10 cellular contexts compared by ENCODE assay signal in genomic region chr9:96008502-96009222, GRCh38.
DNase-seq lines count a peak whose midpoint lies in the region; ATAC-seq and TF ChIP-seq lines count a peak whose summit lies in the region.
"Had no signal": no experiment of that assay in that cellular context is flagged by ENCODE, and none has a peak within 500 bp of the region (broad histone marks: within the 10 kb centered on the region; RNA-seq: fewer than 3 reads in every experiment).

No MANE protein-coding gene starts in this region.

- no peaks in the 10 kb centered on the region for H3K27me3 ChIP-seq in Caco-2 (replicated peaks; ENCODE audit: control insufficient read depth, insufficient read depth, low read length)

- peaks cover 46% of the 10 kb centered on the region for H3K4me1 Mint-ChIP-seq in activated naive CD4-positive, alpha-beta T cell treated with anti-CD3 and anti-CD28 coated beads, Interleukin-2, amount 10 ng/mL, durations not matched to agents 7 days and 5 days
- H3K4me1 Mint-ChIP-seq in stimulated activated effector memory CD8-positive, alpha-beta T cell treated with anti-CD3 and anti-CD28 coated beads, Interleukin-12 subunit alpha, Interleukin-12 subunit beta, amount 100 ng/mL, for 72 hours: peaks cover 19% of the 10 kb centered on the region
- H3K4me1 Mint-ChIP-seq in Caco-2 (ENCODE audit: low read depth, unreplicated experiment): no peaks in the 10 kb centered on the region

- H3K27me3 Mint-ChIP-seq in activated naive CD4-positive, alpha-beta T cell treated with anti-CD3 and anti-CD28 coated beads, Interleukin-2, amount 10 ng/mL, durations not matched to agents 7 days and 5 days: no peaks in the 10 kb centered on the region
- H3K27me3 Mint-ChIP-seq in Caco-2 (ENCODE audit: insufficient read depth, unreplicated experiment): no peaks in the 10 kb centered on the region
- H3K27me3 Mint-ChIP-seq: naive B cell had no signal

- H3K9me3 ChIP-seq in Caco-2: no peaks in the 10 kb centered on the region

- ATAC-seq in stimulated activated effector memory CD8-positive, alpha-beta T cell treated with anti-CD3 and anti-CD28 coated beads, Interleukin-12 subunit alpha, Interleukin-12 subunit beta, amount 100 ng/mL, for 72 hours: peak; percentile 59
- ATAC-seq in GM18861 (IDR thresholded peaks at IDR 0.05; ENCODE audit: unreplicated experiment): no peak

- intact Hi-C loops in Caco-2 (cut with micrococcal nuclease; ENCODE audit: unreplicated experiment): no loop called here

- DNase-seq in activated naive CD4-positive, alpha-beta T cell treated with anti-CD3 and anti-CD28 coated beads, Interleukin-2, amount 10 ng/mL, durations not matched to agents 7 days and 5 days: no peak
- no peak for DNase-seq in activated naive CD4-positive, alpha-beta T cell (lab: John Stamatoyannopoulos, UW)
- DNase-seq in NCI-H2196 treated with DMSO at 0.1 percent for 48 hours (lab: John Stamatoyannopoulos, UW; ENCODE audit: unreplicated experiment) (peak; percentile 15), choroid plexus epithelial cell (ENCODE audit: low read depth) (peak; percentile 49), Caco-2 (no peak), SKM-1 treated with dmso at 0.1 percent for 144 hours (lab: John Stamatoyannopoulos, UW; ENCODE audit: unreplicated experiment) (no peak)
- peak in 1 of 2 donors; percentile 48 for DNase-seq in stimulated activated effector memory CD8-positive, alpha-beta T cell treated with anti-CD3 and anti-CD28 coated beads, Interleukin-12 subunit alpha, Interleukin-12 subunit beta, amount 100 ng/mL, for 72 hours (ENCODE audit: low spot score in 2 of 2)
- DNase-seq: naive B cell, NCI-H1092 treated with DMSO at 0.1 percent for 48 hours had no signal

- TF ChIP-seq CTCF in choroid plexus epithelial cell (conservative IDR thresholded peaks at IDR 0.05; ENCODE audit: low read depth, low read length) (peak; percentile 5), Caco-2 (IDR thresholded peaks at IDR 0.05; ENCODE audit: insufficient read depth in 1 of 2, low read depth in 1 of 2, low read length in 1 of 2, severe bottlenecking in 1 of 2, unreplicated experiment in 1 of 2) (no peak)

- H3K36me3 ChIP-seq in Caco-2 (ENCODE audit: control insufficient read depth, insufficient read depth, low read length): 0 out of 2 replicates have a peak, but pooled peaks cover 1% of the 10 kb centered on the region

- CTCF ChIA-PET in activated naive CD4-positive, alpha-beta T cell treated with anti-CD3 and anti-CD28 coated beads, Interleukin-2, amount 10 ng/mL, durations not matched to agents 7 days and 5 days (lab: Charles Lee): interaction anchor here (0.8 to 1.5 kb wide), 5 partner anchors 11 to 141 kb away, joined by 3 to 5 read pairs (median 3); no protein-coding TSS in a partner anchor
- CTCF ChIA-PET in Caco-2 (lab: Charles Lee): no interaction called here

- no peaks in the 10 kb centered on the region for H3K9me3 Mint-ChIP-seq in activated naive CD4-positive, alpha-beta T cell treated with anti-CD3 and anti-CD28 coated beads, Interleukin-2, amount 10 ng/mL, durations not matched to agents 7 days and 5 days
- H3K9me3 Mint-ChIP-seq in stimulated activated effector memory CD8-positive, alpha-beta T cell treated with anti-CD3 and anti-CD28 coated beads, Interleukin-12 subunit alpha, Interleukin-12 subunit beta, amount 100 ng/mL, for 72 hours: no peaks in the 10 kb centered on the region
- H3K9me3 Mint-ChIP-seq in Caco-2 (ENCODE audit: unreplicated experiment): no peaks in the 10 kb centered on the region

- H3K4me3 ChIP-seq in choroid plexus epithelial cell (ENCODE audit: low read depth, low read length) (no peak overlapping the region), Caco-2 (ENCODE audit: low read depth, low read length) (no peak overlapping the region)

- H3K36me3 Mint-ChIP-seq in activated naive CD4-positive, alpha-beta T cell treated with anti-CD3 and anti-CD28 coated beads, Interleukin-2, amount 10 ng/mL, durations not matched to agents 7 days and 5 days: peaks cover 35% of the 10 kb centered on the region
- no peaks in the 10 kb centered on the region for H3K36me3 Mint-ChIP-seq in stimulated activated effector memory CD8-positive, alpha-beta T cell treated with anti-CD3 and anti-CD28 coated beads, Interleukin-12 subunit alpha, Interleukin-12 subunit beta, amount 100 ng/mL, for 72 hours
- H3K36me3 Mint-ChIP-seq in Caco-2 (ENCODE audit: insufficient read depth, unreplicated experiment): no peaks in the 10 kb centered on the region

- peak overlapping the region; percentile 96 for H3K27ac Mint-ChIP-seq in activated naive CD4-positive, alpha-beta T cell treated with anti-CD3 and anti-CD28 coated beads, Interleukin-2, amount 10 ng/mL, durations not matched to agents 7 days and 5 days
- H3K27ac Mint-ChIP-seq in stimulated activated effector memory CD8-positive, alpha-beta T cell treated with anti-CD3 and anti-CD28 coated beads, Interleukin-12 subunit alpha, Interleukin-12 subunit beta, amount 100 ng/mL, for 72 hours: peak overlapping the region; percentile 73
- no peak overlapping the region for H3K27ac Mint-ChIP-seq in Caco-2 (ENCODE audit: unreplicated experiment)
- H3K27ac Mint-ChIP-seq: naive B cell had no signal

- H3K4me1 ChIP-seq in Caco-2: no peaks in the 10 kb centered on the region

- POLR2A ChIA-PET in Caco-2 (lab: Charles Lee): no interaction called here

- no TSS peak for BruUV-seq in Caco-2 (replicated peaks; lab: Mats Ljungman, UMichigan)

- H3K4me3 Mint-ChIP-seq in activated naive CD4-positive, alpha-beta T cell treated with anti-CD3 and anti-CD28 coated beads, Interleukin-2, amount 10 ng/mL, durations not matched to agents 7 days and 5 days: no peak overlapping the region
- peak overlapping the region; percentile 26 for H3K4me3 Mint-ChIP-seq in stimulated activated effector memory CD8-positive, alpha-beta T cell treated with anti-CD3 and anti-CD28 coated beads, Interleukin-12 subunit alpha, Interleukin-12 subunit beta, amount 100 ng/mL, for 72 hours
- H3K4me3 Mint-ChIP-seq in Caco-2 (ENCODE audit: unreplicated experiment): no peak overlapping the region
- H3K4me3 Mint-ChIP-seq: naive B cell had no signal

Comparison
In these comparisons a context has a peak if more than half of its experiments do, and no peak if none do; other contexts are left out.
1. DNase-seq: peak in NCI-H2196 treated with DMSO at 0.1 percent for 48 hours (single experiment) and choroid plexus epithelial cell (single experiment); none in activated naive CD4-positive, alpha-beta T cell treated with anti-CD3 and anti-CD28 coated beads, Interleukin-2, amount 10 ng/mL, durations not matched to agents 7 days and 5 days (single experiment), activated naive CD4-positive, alpha-beta T cell (0 of 4), Caco-2 (0 of 2) and SKM-1 treated with dmso at 0.1 percent for 144 hours (single experiment).